ENCODE assay signal across 13 cellular contexts in the genomic region with DNA sequence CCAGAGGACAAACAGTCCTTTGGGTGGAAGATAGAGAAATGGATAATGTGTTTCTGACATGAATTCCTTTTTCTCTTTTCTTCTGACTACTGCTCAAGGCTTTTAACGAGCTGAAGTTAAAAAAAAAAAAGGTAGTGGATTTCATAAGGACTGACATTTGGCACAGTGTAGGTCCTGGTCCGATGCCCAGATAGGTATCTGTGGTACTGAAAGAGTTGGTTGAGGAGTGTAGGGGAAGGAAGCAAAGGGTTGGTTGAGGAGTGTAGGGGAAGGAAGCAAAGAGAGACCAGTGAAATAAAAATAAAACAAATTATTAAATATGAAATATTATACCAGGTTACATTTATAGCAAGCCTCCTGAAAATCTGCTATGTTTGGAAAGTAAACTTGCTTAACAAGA. TPM values are rescaled to one million over a fixed set of nuclear protein-coding genes. Genes with fewer than 3 reads are reported as not detected.
DNase-seq lines count a peak whose midpoint lies in the region; ATAC-seq and TF ChIP-seq lines count a peak whose summit lies in the region.
"Had no signal": no experiment of that assay in that cellular context is flagged by ENCODE, and none has a peak within 500 bp of the region (broad histone marks: within the 10 kb centered on the region; RNA-seq: fewer than 3 reads in every experiment).

No MANE protein-coding gene starts in this region.

- H3K4me1 Mint-ChIP-seq in neural crest cell = no peaks in the 10 kb centered on the region
- peaks cover 12% of the 10 kb centered on the region for H3K4me1 Mint-ChIP-seq in T-helper 2 cell treated with Interferon-gamma antibody and Interleukin-4, amounts not matched to agents 5 μg/mL and 100 μg/mL, for 36 hours (ENCODE audit: low read depth)

- POLR2A ChIA-PET in SK-N-SH (lab: Yijun Ruan, JAX) = no interaction called here

- H3K4me1 ChIP-seq in SK-N-SH (ENCODE audit: control insufficient read depth in 1 of 2, insufficient read depth in 2 of 2, low read depth in 1 of 2, low read length in 1 of 2) (no peaks in the 10 kb centered on the region; a peak in 2 of 4 replicates), heart left ventricle (peaks cover 4 to 72% (median 34%) of the 10 kb centered on the region in 12 donors)

- TF ChIP-seq CTCF in SK-N-SH (IDR thresholded peaks at IDR 0.05) = no peak
- TF ChIP-seq CTCF in heart left ventricle (IDR thresholded peaks at IDR 0.05) = no peak
- TF ChIP-seq CTCF in neural crest cell (conservative IDR thresholded peaks at IDR 0.05) = no peak

- no peak overlapping the region for H3K4me2 ChIP-seq in SK-N-SH

- H3K4me3 Mint-ChIP-seq in neural crest cell = no peak overlapping the region
- no peak overlapping the region for H3K4me3 Mint-ChIP-seq in T-helper 2 cell treated with Interferon-gamma antibody and Interleukin-4, amounts not matched to agents 5 μg/mL and 100 μg/mL, for 36 hours
- H3K4me3 Mint-ChIP-seq: CD8-positive, alpha-beta T cell had no signal

- TF ChIP-seq RAD21 in SK-N-SH (IDR thresholded peaks at IDR 0.05; ENCODE audit: low read length) = no peak

- H3K27ac Mint-ChIP-seq in neural crest cell (ENCODE audit: unreplicated experiment) = peak overlapping the region; percentile 17
- H3K27ac Mint-ChIP-seq in T-helper 2 cell treated with Interferon-gamma antibody and Interleukin-4, amounts not matched to agents 5 μg/mL and 100 μg/mL, for 36 hours = no peak overlapping the region
- H3K27ac Mint-ChIP-seq: CD8-positive, alpha-beta T cell had no signal

- no peak for DNase-seq in SK-N-SH
- DNase-seq in heart left ventricle = peak in 1 of 5 donors; percentile 42
- no peak for DNase-seq in neural crest cell (ENCODE audit: low read depth, low spot score)
- DNase-seq in ureter (ENCODE audit: low spot score) = peak; percentile 70
- DNase-seq in T-helper 2 cell treated with Interferon-gamma antibody and Interleukin-4, amounts not matched to agents 5 μg/mL and 100 μg/mL, for 36 hours (ENCODE audit: low spot score) = no peak
- DNase-seq in NCI-H82 (lab: John Stamatoyannopoulos, UW) = no peak
- DNase-seq: 8988T; activated T-cell treated with anti-CD3 and anti-CD28 coated beads, Interleukin-2, amount 50 U/mL, for 48 hours; CD8-positive, alpha-beta T cell; hippocampal formation; NCI-H2029 treated with DMSO at 0.1 percent for 48 hours had no signal

- peak overlapping the region; percentile 13 to 65; a peak in 2 of 4 replicates for H3K27ac ChIP-seq in SK-N-SH (ENCODE audit: low read depth in 2 of 2, low read length in 1 of 2)
- peak overlapping the region; percentile 38 to 87 (median 56) for H3K27ac ChIP-seq in heart left ventricle

- peaks cover 12% of the 10 kb centered on the region for H3K36me3 Mint-ChIP-seq in neural crest cell (ENCODE audit: low read depth)
- H3K36me3 Mint-ChIP-seq in T-helper 2 cell treated with Interferon-gamma antibody and Interleukin-4, amounts not matched to agents 5 μg/mL and 100 μg/mL, for 36 hours (ENCODE audit: low read depth) = peaks cover 35% of the 10 kb centered on the region
- H3K36me3 Mint-ChIP-seq: CD8-positive, alpha-beta T cell had no signal

- H3K9ac ChIP-seq in SK-N-SH = no peak overlapping the region

- H3K27me3 ChIP-seq in SK-N-SH (ENCODE audit: insufficient read depth) (no peaks in the 10 kb centered on the region), heart left ventricle (no peaks in the 10 kb centered on the region)

- H3F3A ChIP-seq in SK-N-SH (replicated peaks; ENCODE audit: insufficient read depth) = peaks cover 15% of the 10 kb centered on the region

- WGBS in SK-N-SH (ENCODE audit: low lambda C conversion rate) = 16% methylated on average over 2 of the region's 2 CpGs
- WGBS in heart left ventricle, 4 donors = 9 to 14% (median 10%) methylated on average over 2 of the region's 2 CpGs

- H3K9me3 Mint-ChIP-seq in neural crest cell = no peaks in the 10 kb centered on the region
- peaks cover 22% of the 10 kb centered on the region for H3K9me3 Mint-ChIP-seq in T-helper 2 cell treated with Interferon-gamma antibody and Interleukin-4, amounts not matched to agents 5 μg/mL and 100 μg/mL, for 36 hours
- H3K9me3 Mint-ChIP-seq: CD8-positive, alpha-beta T cell had no signal

- no peak overlapping the region for H2AFZ ChIP-seq in SK-N-SH (ENCODE audit: low read depth)

- no peak overlapping the region for H3K4me3 ChIP-seq in SK-N-SH (ENCODE audit: low read depth in 2 of 2, low read length in 1 of 2)
- peak overlapping the region in 1 of 12 donors; percentile 10 for H3K4me3 ChIP-seq in heart left ventricle

- ATAC-seq in SK-N-SH treated with all-trans-retinoic acid at 6 μM for 48 hours = no peak
- ATAC-seq in heart left ventricle = peak in 3 of 4 donors; percentile 47 to 71 (median 58)
- ATAC-seq in HG03469 (IDR thresholded peaks at IDR 0.05; ENCODE audit: unreplicated experiment) = no peak
- ATAC-seq: CD8-positive, alpha-beta T cell had no signal

- peaks cover 0 to 3% of the 10 kb centered on the region in 2 experiments for H3K36me3 ChIP-seq in SK-N-SH (replicated peaks in 1 of 2; ENCODE audit: control insufficient read depth in 1 of 2, insufficient read depth in 2 of 2, low read length in 1 of 2)
- H3K36me3 ChIP-seq in heart left ventricle = peaks cover 0 to 45% (median 26%) of the 10 kb centered on the region in 9 donors

- no peak for TF ChIP-seq EP300 in SK-N-SH (IDR thresholded peaks at IDR 0.05; ENCODE audit: borderline replicate concordance in 1 of 2, low read depth in 1 of 2, low read length in 1 of 2)

- H3K9me3 ChIP-seq in SK-N-SH (no peaks in the 10 kb centered on the region), heart left ventricle (no peaks in the 10 kb centered on the region)

- H3K9me2 ChIP-seq in SK-N-SH = no peaks in the 10 kb centered on the region

- H3K79me2 ChIP-seq in SK-N-SH (ENCODE audit: insufficient read depth) = peaks cover 20% of the 10 kb centered on the region; the same call in 1 of the 2 replicates

- CTCF ChIA-PET in SK-N-SH (lab: Yijun Ruan, JAX) = interaction anchor here (0.9 to 1.3 kb wide), 3 partner anchors 9 to 722 kb away, joined by 3 to 4 read pairs (median 3); no protein-coding TSS in a partner anchor

- intact Hi-C loops in heart left ventricle (cut with DNase I) = loop anchor here in 3 of 10 donors (10.0 kb wide), 2 partner anchors 48 to 118 kb away; no protein-coding TSS in a partner anchor

- no peaks in the 10 kb centered on the region for H3K27me3 Mint-ChIP-seq in neural crest cell (ENCODE audit: low read depth)
- peaks cover 2% of the 10 kb centered on the region for H3K27me3 Mint-ChIP-seq in T-helper 2 cell treated with Interferon-gamma antibody and Interleukin-4, amounts not matched to agents 5 μg/mL and 100 μg/mL, for 36 hours (ENCODE audit: low read depth)

- no peak for TF ChIP-seq POLR2A in heart left ventricle (IDR thresholded peaks at IDR 0.05)

- H4K20me1 ChIP-seq in SK-N-SH (ENCODE audit: insufficient read depth) = no peaks in the 10 kb centered on the region

TF ChIP-seq in SK-N-SH, 30 proteins besides CTCF, POLR2A, EP300 and RAD21 (continues in another document):
- TF ChIP-seq GABPA (IDR thresholded peaks at IDR 0.05; ENCODE audit: low read depth) = no peak
- no peak for TF ChIP-seq FOSL2 (IDR thresholded peaks at IDR 0.05; ENCODE audit: borderline replicate concordance, low read depth)
- TF ChIP-seq, protein P1, sequence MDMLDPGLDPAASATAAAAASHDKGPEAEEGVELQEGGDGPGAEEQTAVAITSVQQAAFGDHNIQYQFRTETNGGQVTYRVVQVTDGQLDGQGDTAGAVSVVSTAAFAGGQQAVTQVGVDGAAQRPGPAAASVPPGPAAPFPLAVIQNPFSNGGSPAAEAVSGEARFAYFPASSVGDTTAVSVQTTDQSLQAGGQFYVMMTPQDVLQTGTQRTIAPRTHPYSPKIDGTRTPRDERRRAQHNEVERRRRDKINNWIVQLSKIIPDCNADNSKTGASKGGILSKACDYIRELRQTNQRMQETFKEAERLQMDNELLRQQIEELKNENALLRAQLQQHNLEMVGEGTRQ (IDR thresholded peaks at IDR 0.05; ENCODE audit: borderline replicate concordance, low read depth, low read length) = no peak
- TF ChIP-seq RFX5 (IDR thresholded peaks at IDR 0.05; ENCODE audit: low read length) = no peak
- TF ChIP-seq MXI1 (IDR thresholded peaks at IDR 0.05; ENCODE audit: low read depth, low read length) = no peak

TF ChIP-seq in SK-N-SH treated with all-trans-retinoic acid at 6 μM for 48 hours, 23 proteins besides CTCF, POLR2A, EP300 and RAD21:
- TF ChIP-seq PATZ1 (CRISPR knock-in tag; IDR thresholded peaks at IDR 0.05; ENCODE audit: borderline replicate concordance) (no peak), ZNF565 (CRISPR knock-in tag; conservative IDR thresholded peaks at IDR 0.05; ENCODE audit: low read depth) (no peak), ZFP3 (CRISPR knock-in tag; IDR thresholded peaks at IDR 0.05) (no peak), ZNF70 (CRISPR knock-in tag; IDR thresholded peaks at IDR 0.05) (no peak)

RNA-seq across cellular contexts. Expression of gene UTRN, which starts 11.8 kb away (rescaled TPM):
- polyA plus RNA-seq in SK-N-SH (2012; rRNA removed) (6.8 and 8.7 TPM in 2 replicates), heart left ventricle (10 to 100 TPM; 13.9 to 28.8 TPM)
- 10.1 and 10.3 TPM in 2 replicates for polyA plus RNA-seq in SK-N-SH (2012; cell fraction: cytosol; rRNA removed)
- polyA plus RNA-seq in SK-N-SH (2012; cell fraction: nucleus; rRNA removed) = 9.0 and 18.6 TPM in 2 replicates
- total RNA-seq in heart left ventricle (100 to 1,000 TPM in 3 of 9 donors, 10 to 100 TPM in 6; 69.3 to 129 (median 86.0) TPM), neural crest cell (74.0 and 76.8 TPM in 2 replicates), ureter (153 TPM)

Comparison
In these comparisons a context has a peak if more than half of its experiments do, and no peak if none do; other contexts are left out.
1. ATAC-seq: peak in heart left ventricle (3 of 4); none in SK-N-SH treated with all-trans-retinoic acid at 6 μM for 48 hours (single experiment) and HG03469 (single experiment).